ENCODE assay signal across 27 cellular contexts in genomic region chr2:117789505-117789904, GRCh38.
"Had no signal": no experiment of that assay in that cellular context is flagged by ENCODE, and none has a peak within 500 bp of the region (broad histone marks: within the 10 kb centered on the region; RNA-seq: fewer than 3 reads in every experiment).

No MANE protein-coding gene starts in this region.

- FAIRE-seq: urothelium cell line had no signal

- H3K36me3 ChIP-seq: stomach, suprapubic skin, thoracic aorta, thyroid gland, tibial artery, tibial nerve, transverse colon, upper lobe of left lung, upper lobe of right lung, uterus, vagina had no signal

- H3K4me3 ChIP-seq: stomach, suprapubic skin, testis, thoracic aorta, thyroid gland, tibial artery, tibial nerve, transverse colon, upper lobe of left lung, upper lobe of right lung, uterus, vagina had no signal

- H3K4me1 ChIP-seq: stomach, suprapubic skin, testis, thyroid gland, tibial artery, tibial nerve, transverse colon, upper lobe of left lung, upper lobe of right lung, uterus, vagina had no signal

- H3K27ac ChIP-seq: stomach, suprapubic skin, testis, thoracic aorta, thyroid gland, tibial artery, tibial nerve, transverse colon, upper lobe of left lung, upper lobe of right lung, uterus, vagina had no signal

- DNase-seq: stimulated activated CD4-positive, alpha-beta T cell treated with anti-CD3 and anti-CD28 coated beads, Interleukin-2, amount 100 ng/mL, for 48 hours; stimulated activated CD4-positive, alpha-beta T cell treated with anti-CD3 and anti-CD28 coated beads, Interleukin-4, amount 100 ng/mL, for 1 hour; stimulated activated CD4-positive, alpha-beta T cell treated with anti-CD3 and anti-CD28 coated beads, Interleukin-4, amount 100 ng/mL, for 24 hours; stimulated activated CD4-positive, alpha-beta T cell treated with anti-CD3 and anti-CD28 coated beads, Interleukin-4, amount 100 ng/mL, for 4 hours; stimulated activated CD8-positive, alpha-beta memory T cell treated with anti-CD3 and anti-CD28 coated beads, Interleukin-4, amount 100 ng/mL, for 48 hours; stimulated activated naive B cell treated with anti-CD40 and anti-IgM and Interleukin-4, amounts not matched to agents 10 μg/mL and 1 μg/mL and 100 μg/mL, for 72 hours; stimulated activated naive CD4-positive, alpha-beta T cell; stimulated activated naive CD4-positive, alpha-beta T cell treated with Interleukin-2 at 50 U/mL for 16 hours; stimulated activated naive CD8-positive, alpha-beta T cell treated with anti-CD3 and anti-CD28 coated beads, Interleukin-15, amount 100 ng/mL, for 72 hours; stimulated activated naive CD8-positive, alpha-beta T cell treated with anti-CD3 and anti-CD28 coated beads, Interleukin-15, Interleukin-2, amounts not matched to agents 100 U/mL and 50 U/mL, for 24 hours; stomach; substantia nigra; testis; thyroid gland; tibial artery; transverse colon; trophoblast cell; upper lobe of left lung; upper lobe of right lung; uterus had no signal

- H3K27me3 ChIP-seq: stomach, suprapubic skin, testis, thyroid gland, tibial nerve, upper lobe of left lung, upper lobe of right lung, uterus, vagina had no signal

- H3K9me3 ChIP-seq: suprapubic skin, testis, thoracic aorta, thyroid gland, tibial artery, transverse colon, upper lobe of left lung, upper lobe of right lung, uterus, vagina had no signal

- ATAC-seq: stimulated activated effector memory CD8-positive, alpha-beta T cell treated with anti-CD3 and anti-CD28 coated beads, Interleukin-12 subunit alpha, Interleukin-12 subunit beta, amount 100 ng/mL, for 72 hours; stimulated activated memory B cell treated with anti-CD40 and anti-IgM and Interleukin-4, amounts not matched to agents 10 μg/mL and 1 μg/mL and 100 μg/mL, for 72 hours; stimulated activated naive B cell treated with anti-CD40 and anti-IgM and Interleukin-4, amounts not matched to agents 10 μg/mL and 1 μg/mL and 100 μg/mL, for 72 hours; stimulated activated naive CD8-positive, alpha-beta T cell treated with anti-CD3 and anti-CD28 coated beads, Interleukin-15, amount 100 ng/mL, for 72 hours; stimulated activated naive CD8-positive, alpha-beta T cell treated with anti-CD3 and anti-CD28 coated beads, Interleukin-15, Interleukin-2, amounts not matched to agents 100 U/mL and 50 U/mL, for 24 hours; upper lobe of right lung had no signal
